14 cellular contexts compared by ENCODE assay signal in the genomic region with DNA sequence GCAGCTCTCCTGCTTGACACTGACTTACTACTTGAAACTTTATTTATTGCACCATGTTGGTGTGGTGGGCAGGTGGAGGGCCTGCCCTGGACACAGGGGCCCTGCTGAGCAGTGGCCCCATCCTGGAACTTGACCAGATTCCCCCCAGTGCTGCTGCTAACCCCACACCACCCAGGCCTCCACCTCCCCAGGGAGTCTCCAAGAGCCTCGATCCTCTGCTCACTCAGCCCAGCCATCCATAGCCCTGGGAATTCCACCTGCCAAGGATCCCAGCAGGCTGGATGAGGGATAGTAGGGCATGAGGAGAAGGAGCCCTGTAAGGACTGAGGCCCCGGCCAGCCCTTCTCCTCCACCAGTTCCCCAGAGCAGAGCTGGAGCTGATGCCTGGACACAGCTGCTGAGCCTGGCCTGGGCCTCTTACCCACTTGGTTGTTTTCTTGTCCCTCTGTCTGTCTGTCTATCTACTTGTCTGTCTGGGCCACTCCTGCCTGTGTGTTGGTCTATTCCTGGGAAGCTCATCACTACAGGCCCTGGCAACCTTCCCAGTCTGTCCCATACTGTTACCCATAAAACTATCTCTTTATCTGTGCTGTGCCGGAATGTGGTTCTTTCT. TPM values are rescaled to one million over a fixed set of nuclear protein-coding genes. Genes with fewer than 3 reads are reported as not detected.
A peak's percentile ranks its signal among the peaks of the same experiment; 100 is the strongest.
DNase-seq lines count a peak whose midpoint lies in the region; ATAC-seq and TF ChIP-seq lines count a peak whose summit lies in the region.
"Had no signal": no experiment of that assay in that cellular context is flagged by ENCODE, and none has a peak within 500 bp of the region (broad histone marks: within the 10 kb centered on the region; RNA-seq: fewer than 3 reads in every experiment).

No MANE protein-coding gene starts in this region.

- ATAC-seq in GM21515 (IDR thresholded peaks at IDR 0.05; ENCODE audit: unreplicated experiment) = no peak
- ATAC-seq: foreskin keratinocyte, left lobe of liver had no signal

- H3K27ac Mint-ChIP-seq in T-helper 2 cell treated with Interferon-gamma antibody and Interleukin-4, amounts not matched to agents 5 μg/mL and 100 μg/mL, for 36 hours = peak overlapping the region; percentile 52
- no peak overlapping the region for H3K27ac Mint-ChIP-seq in endodermal cell

- peak overlapping the region; percentile 91 for H3K27ac ChIP-seq in epithelial cell of prostate
- H3K27ac ChIP-seq in endodermal cell (ENCODE audit: low read depth, low read length) = no peak overlapping the region
- H3K27ac ChIP-seq: foreskin keratinocyte, uterus had no signal

- WGBS in endodermal cell (ENCODE audit: insufficient coverage in 1 of 2, insufficient read length in 1 of 2), 2 experiments = 98% methylated on average over 3 of the region's 3 CpGs; no CpG with 5 or more reads in 1 of the 2 experiments

- TF ChIP-seq CTCF in endodermal cell (conservative IDR thresholded peaks at IDR 0.05) = no peak

- H3K4me1 ChIP-seq in NT2/D1 (ENCODE audit: insufficient read depth, insufficient read length) = peaks cover 8% of the 10 kb centered on the region
- no peaks in the 10 kb centered on the region for H3K4me1 ChIP-seq in endodermal cell (ENCODE audit: control insufficient read depth, insufficient read depth, low read length)
- H3K4me1 ChIP-seq: foreskin keratinocyte had no signal

- H3K36me3 Mint-ChIP-seq in T-helper 2 cell treated with Interferon-gamma antibody and Interleukin-4, amounts not matched to agents 5 μg/mL and 100 μg/mL, for 36 hours (ENCODE audit: low read depth) = peaks cover 4% of the 10 kb centered on the region
- peaks cover 2% of the 10 kb centered on the region for H3K36me3 Mint-ChIP-seq in endodermal cell (ENCODE audit: low read depth)

- H3K9me3 ChIP-seq in NT2/D1 (ENCODE audit: insufficient read depth, low read length) = no peaks in the 10 kb centered on the region
- H3K9me3 ChIP-seq in endodermal cell (ENCODE audit: control insufficient read depth, low read length) = no peaks in the 10 kb centered on the region
- H3K9me3 ChIP-seq: uterus had no signal

- peaks cover 20% of the 10 kb centered on the region for H3K36me3 ChIP-seq in NT2/D1 (ENCODE audit: insufficient read depth, insufficient read length, low read length)
- H3K36me3 ChIP-seq in endodermal cell (ENCODE audit: control insufficient read depth, insufficient read depth, low read length) = no peaks in the 10 kb centered on the region
- H3K36me3 ChIP-seq: uterus had no signal

- peaks cover 28% of the 10 kb centered on the region for H3K27me3 ChIP-seq in NT2/D1 (ENCODE audit: insufficient read depth, insufficient read length)
- H3K27me3 ChIP-seq in endodermal cell (ENCODE audit: control insufficient read depth, insufficient read depth, low read length, poor library complexity, severe bottlenecking) = no peaks in the 10 kb centered on the region
- H3K27me3 ChIP-seq: foreskin keratinocyte, uterus had no signal

- H3K4me3 Mint-ChIP-seq in T-helper 2 cell treated with Interferon-gamma antibody and Interleukin-4, amounts not matched to agents 5 μg/mL and 100 μg/mL, for 36 hours = peak overlapping the region; percentile 22
- no peak overlapping the region for H3K4me3 Mint-ChIP-seq in endodermal cell

- peaks cover 36% of the 10 kb centered on the region for H3K4me1 Mint-ChIP-seq in T-helper 2 cell treated with Interferon-gamma antibody and Interleukin-4, amounts not matched to agents 5 μg/mL and 100 μg/mL, for 36 hours (ENCODE audit: low read depth)
- H3K4me1 Mint-ChIP-seq in endodermal cell = peaks cover 21% of the 10 kb centered on the region

- H3K9ac ChIP-seq in NT2/D1 (ENCODE audit: insufficient read length, low read depth) = peak overlapping the region; percentile 50
- no peak overlapping the region for H3K9ac ChIP-seq in endodermal cell (ENCODE audit: extremely low read depth, low read length, poor library complexity, severe bottlenecking)

- no peaks in the 10 kb centered on the region for H3K27me3 Mint-ChIP-seq in T-helper 2 cell treated with Interferon-gamma antibody and Interleukin-4, amounts not matched to agents 5 μg/mL and 100 μg/mL, for 36 hours (ENCODE audit: low read depth)
- H3K27me3 Mint-ChIP-seq in endodermal cell (ENCODE audit: insufficient read depth) = peaks cover 29% of the 10 kb centered on the region

- H3K4me3 ChIP-seq in NT2/D1 (ENCODE audit: insufficient read length, low read depth) (no peak overlapping the region), skeletal muscle cell (ENCODE audit: low read depth, low read length) (peak overlapping the region; percentile 10), endodermal cell (ENCODE audit: low read length) (no peak overlapping the region)
- H3K4me3 ChIP-seq: uterus had no signal

- DNase-seq in T-helper 2 cell treated with Interferon-gamma antibody and Interleukin-4, amounts not matched to agents 5 μg/mL and 100 μg/mL, for 36 hours (ENCODE audit: low spot score) = no peak
- no peak for DNase-seq in T-helper 2 cell
- no peak for DNase-seq in NT2/D1 (ENCODE audit: low read depth, low spot score)
- DNase-seq in epithelial cell of prostate (ENCODE audit: low read depth, low spot score) = no peak
- DNase-seq in skeletal muscle cell (ENCODE audit: low read depth) = no peak
- DNase-seq in pons (ENCODE audit: low spot score) = no peak
- DNase-seq in endodermal cell = no peak
- DNase-seq: foreskin keratinocyte; NCI-H1417; NK-92 treated with Interleukin-12 subunit alpha and Interleukin-12 subunit beta, amount 100 ng/mL, for 24 hours; uterus had no signal

- H3K9me3 Mint-ChIP-seq in T-helper 2 cell treated with Interferon-gamma antibody and Interleukin-4, amounts not matched to agents 5 μg/mL and 100 μg/mL, for 36 hours = no peaks in the 10 kb centered on the region
- no peaks in the 10 kb centered on the region for H3K9me3 Mint-ChIP-seq in endodermal cell

RNA-seq across cellular contexts. Expression of a gene that starts 2.8 kb away (rescaled TPM):
- 1 to 10 TPM; 6.8 to 9.0 TPM for total RNA-seq in endodermal cell
- polyA plus RNA-seq in endodermal cell (2013, experiment 1 of 2) = 28.5 TPM
- 11.2 TPM for polyA plus RNA-seq in endodermal cell (2013, experiment 2 of 2)

RNA-seq across cellular contexts. Expression of a gene that starts 26.9 kb away (rescaled TPM):
- under 1 TPM; 0.20 to 0.64 TPM for total RNA-seq in endodermal cell
- 0.64 TPM for polyA plus RNA-seq in endodermal cell (2013, experiment 1 of 2)
- polyA plus RNA-seq in endodermal cell (2013, experiment 2 of 2) = 0.66 TPM
- total RNA-seq: foreskin keratinocyte; T-helper 2 cell treated with Interferon-gamma antibody and Interleukin-4, amounts not matched to agents 100 ng/mL and 5 ng/mL, for 36 hours had no signal
- polyA plus RNA-seq: foreskin keratinocyte had no signal
